In the genomic region with DNA sequence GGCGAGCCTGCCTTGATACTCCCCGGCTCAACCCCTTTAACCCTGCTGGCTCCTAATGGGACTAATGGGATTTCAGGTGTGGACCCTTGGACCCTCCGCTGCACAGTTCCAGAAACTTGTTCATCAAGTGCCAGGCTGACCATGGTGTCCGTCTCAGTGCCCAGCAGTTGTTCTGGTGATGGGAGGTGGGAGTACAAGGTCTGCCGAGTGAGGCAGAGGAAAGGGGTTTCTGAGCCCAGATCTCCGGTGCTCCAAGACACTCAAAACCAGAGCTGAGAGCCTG, we compare ENCODE assay signal across 19 cellular contexts.
"Had no signal": no experiment of that assay in that cellular context is flagged by ENCODE, and none has a peak within 500 bp of the region (broad histone marks: within the 10 kb centered on the region; RNA-seq: fewer than 3 reads in every experiment).

No MANE protein-coding gene starts in this region.

- H3K27ac ChIP-seq: body of pancreas, coronary artery, foreskin keratinocyte, parathyroid adenoma had no signal

- H3K4me3 ChIP-seq: body of pancreas, coronary artery, transverse colon had no signal

- ATAC-seq: activated T-cell treated with anti-CD3 and anti-CD28 coated beads, Interleukin-2, amount 50 U/mL, for 4 hours; body of pancreas had no signal

- H3K9me3 Mint-ChIP-seq: activated CD4-positive, alpha-beta memory T cell treated with anti-CD3 and anti-CD28 coated beads, Interleukin-2, amount 10 ng/mL, durations not matched to agents 7 days and 5 days; activated naive CD4-positive, alpha-beta T cell treated with anti-CD3 and anti-CD28 coated beads, Interleukin-2, amount 50 U/mL, for 72 hours; activated T-cell treated with anti-CD3 and anti-CD28 coated beads, Interleukin-2, amount 50 U/mL, for 4 hours; mesothelial cell of epicardium; neural crest cell; stimulated activated effector memory CD8-positive, alpha-beta T cell treated with anti-CD3 and anti-CD28 coated beads, Interleukin-12 subunit alpha, Interleukin-12 subunit beta, amount 100 ng/mL, for 72 hours; WTC11 had no signal

- H3K27me3 ChIP-seq: body of pancreas, foreskin keratinocyte, transverse colon had no signal

- H3K9ac ChIP-seq: parathyroid adenoma had no signal

- H3K79me2 ChIP-seq: parathyroid adenoma had no signal

- H3K36me3 ChIP-seq: transverse colon had no signal

- H3K4me3 Mint-ChIP-seq: activated CD4-positive, alpha-beta memory T cell treated with anti-CD3 and anti-CD28 coated beads, Interleukin-2, amount 10 ng/mL, durations not matched to agents 7 days and 5 days; activated T-cell treated with anti-CD3 and anti-CD28 coated beads, Interleukin-2, amount 50 U/mL, for 4 hours; mesothelial cell of epicardium; neural crest cell; stimulated activated effector memory CD8-positive, alpha-beta T cell treated with anti-CD3 and anti-CD28 coated beads, Interleukin-12 subunit alpha, Interleukin-12 subunit beta, amount 100 ng/mL, for 72 hours; WTC11 had no signal

- H3K9me3 ChIP-seq: body of pancreas, transverse colon had no signal

- H3K27ac Mint-ChIP-seq: activated CD4-positive, alpha-beta memory T cell treated with anti-CD3 and anti-CD28 coated beads, Interleukin-2, amount 10 ng/mL, durations not matched to agents 7 days and 5 days; activated naive CD4-positive, alpha-beta T cell treated with anti-CD3 and anti-CD28 coated beads, Interleukin-2, amount 50 U/mL, for 72 hours; stimulated activated effector memory CD8-positive, alpha-beta T cell treated with anti-CD3 and anti-CD28 coated beads, Interleukin-12 subunit alpha, Interleukin-12 subunit beta, amount 100 ng/mL, for 72 hours; WTC11 had no signal

- H3K4me1 Mint-ChIP-seq: activated CD4-positive, alpha-beta memory T cell treated with anti-CD3 and anti-CD28 coated beads, Interleukin-2, amount 10 ng/mL, durations not matched to agents 7 days and 5 days had no signal

- H2AFZ ChIP-seq: parathyroid adenoma had no signal

- H3K4me1 ChIP-seq: body of pancreas, parathyroid adenoma had no signal

- DNase-seq: activated CD4-positive, alpha-beta memory T cell treated with anti-CD3 and anti-CD28 coated beads, Interleukin-2, amount 10 ng/mL, durations not matched to agents 7 days and 5 days; activated CD4-positive, alpha-beta T cell treated with anti-CD3 and anti-CD28 coated beads for 4 hours; activated effector memory CD4-positive, alpha-beta T cell treated with Interleukin-2 at 50 U/mL for 16 hours; activated T-cell treated with anti-CD3 and anti-CD28 coated beads, Interleukin-2, amount 50 U/mL, for 4 hours; amniotic stem cell; body of pancreas; central memory CD4-positive, alpha-beta T cell; effector CD4-positive, alpha-beta T cell; foreskin keratinocyte; hypothalamus; T-helper 2 cell had no signal

- H3K36me3 Mint-ChIP-seq: activated naive CD4-positive, alpha-beta T cell treated with anti-CD3 and anti-CD28 coated beads, Interleukin-2, amount 50 U/mL, for 72 hours; mesothelial cell of epicardium; stimulated activated effector memory CD8-positive, alpha-beta T cell treated with anti-CD3 and anti-CD28 coated beads, Interleukin-12 subunit alpha, Interleukin-12 subunit beta, amount 100 ng/mL, for 72 hours; WTC11 had no signal

- H3K27me3 Mint-ChIP-seq: activated CD4-positive, alpha-beta memory T cell treated with anti-CD3 and anti-CD28 coated beads, Interleukin-2, amount 10 ng/mL, durations not matched to agents 7 days and 5 days had no signal
